In genomic region chr1:151919246-151919645, GRCh38 we compare ENCODE assay signal across 1 cellular context.
TF ChIP-seq lines count a peak whose summit lies in the region.

No MANE protein-coding gene starts in this region.

TF ChIP-seq in HCT116, 20 proteins besides CTCF, POLR2A, EP300 and RAD21 (continued from another document):
- TF ChIP-seq EGR1 (IDR thresholded peaks at IDR 0.05; ENCODE audit: low read depth), result no peak
- TF ChIP-seq EZH2phosphoT487 (IDR thresholded peaks at IDR 0.05; ENCODE audit: borderline replicate concordance), result no peak
- TF ChIP-seq SP1 (IDR thresholded peaks at IDR 0.05; ENCODE audit: low read depth), result peak; percentile 30; the same call in 1 of the 2 replicates
- no peak; the same call in none of the 2 replicates for TF ChIP-seq CEBPB (IDR thresholded peaks at IDR 0.05; ENCODE audit: low read depth)
- no peak for TF ChIP-seq SIN3A (IDR thresholded peaks at IDR 0.05; ENCODE audit: low read depth)
- TF ChIP-seq CBX3 (IDR thresholded peaks at IDR 0.05; ENCODE audit: low read depth), result no peak
- TF ChIP-seq FOSL1 (IDR thresholded peaks at IDR 0.05; ENCODE audit: low read depth), result peak; percentile 59
- no peak for TF ChIP-seq TCF7L2 (IDR thresholded peaks at IDR 0.05; ENCODE audit: borderline replicate concordance, extremely low read depth, insufficient read depth, insufficient read length)
- TF ChIP-seq EZH2 (IDR thresholded peaks at IDR 0.05), result no peak
- no peak for TF ChIP-seq ZNF274 (IDR thresholded peaks at IDR 0.05; ENCODE audit: low read depth, low read length)
- no peak for TF ChIP-seq SRF (IDR thresholded peaks at IDR 0.05; ENCODE audit: low read depth)
- no peak for TF ChIP-seq REST (IDR thresholded peaks at IDR 0.05; ENCODE audit: low read depth)
- TF ChIP-seq ZFX (IDR thresholded peaks at IDR 0.05), result no peak
- TF ChIP-seq JUND (IDR thresholded peaks at IDR 0.05), result peak; percentile 46; the same call in 1 of the 2 replicates
